14 cellular contexts compared by ENCODE assay signal in genomic region chr11:13336246-13336873, GRCh38. TPM values are rescaled to one million over a fixed set of nuclear protein-coding genes. Genes with fewer than 3 reads are reported as not detected.
A peak's percentile ranks its signal among the peaks of the same experiment; 100 is the strongest.
DNase-seq lines count a peak whose midpoint lies in the region; ATAC-seq and TF ChIP-seq lines count a peak whose summit lies in the region.
"Had no signal": no experiment of that assay in that cellular context is flagged by ENCODE, and none has a peak within 500 bp of the region (broad histone marks: within the 10 kb centered on the region; RNA-seq: fewer than 3 reads in every experiment).

No MANE protein-coding gene starts in this region.

- TF ChIP-seq POLR2A in transverse colon (IDR thresholded peaks at IDR 0.05) = no peak

- TF ChIP-seq CTCF in Panc1 (IDR thresholded peaks at IDR 0.05) (no peak), left ventricle myocardium inferior (IDR thresholded peaks at IDR 0.05; ENCODE audit: borderline replicate concordance) (no peak), transverse colon (IDR thresholded peaks at IDR 0.05) (no peak)

- H3K9me3 ChIP-seq in Panc1 (ENCODE audit: control insufficient read depth, insufficient read depth, low read depth, low read length) (no peaks in the 10 kb centered on the region), left ventricle myocardium inferior (replicated peaks) (no peaks in the 10 kb centered on the region), skeletal muscle tissue (ENCODE audit: control insufficient read depth in 3 of 3, low read length in 3 of 3) (no peaks in the 10 kb centered on the region), transverse colon (no peaks in the 10 kb centered on the region)
- H3K9me3 ChIP-seq: heart right ventricle had no signal

- H3K27ac ChIP-seq in Panc1 (ENCODE audit: low read length) (no peak overlapping the region), left ventricle myocardium inferior (replicated peaks) (no peak overlapping the region), skeletal muscle tissue (ENCODE audit: low read depth, low read length) (no peak overlapping the region), transverse colon (no peak overlapping the region)
- H3K27ac ChIP-seq: heart right ventricle had no signal

- no peak for TF ChIP-seq EP300 in transverse colon (IDR thresholded peaks at IDR 0.05; ENCODE audit: low read depth)

- BruUV-seq in Panc1 (replicated peaks; lab: Mats Ljungman, UMichigan) = no TSS peak

- 91 to 100% methylated on average over 1 to 9 of the region's 9 CpGs for WGBS in transverse colon (ENCODE audit: low coverage in 1 of 2), 2 donors

- H3K36me3 ChIP-seq in Panc1 (ENCODE audit: control insufficient read depth, insufficient read depth, low read length) (no peaks in the 10 kb centered on the region), left ventricle myocardium inferior (no peaks in the 10 kb centered on the region), skeletal muscle tissue (ENCODE audit: control insufficient read depth in 3 of 3, insufficient read depth in 3 of 3, low read length in 3 of 3) (no peaks in the 10 kb centered on the region), transverse colon (no peaks in the 10 kb centered on the region)
- H3K36me3 ChIP-seq: heart right ventricle had no signal

- ATAC-seq in Panc1 = peak; percentile 67

- intact Hi-C loops in Panc1 (cut with micrococcal nuclease; ENCODE audit: unreplicated experiment) (no loop called here), left ventricle myocardium inferior (cut with micrococcal nuclease) (no loop called here), transverse colon (cut with DNase I; ENCODE audit: low total_unique reads) (no loop called here)

- in situ Hi-C loops in Panc1 (cut with HindIII; ENCODE audit: low pct_unique_long_range_greater_than_20kb, low sequenced_read_pairs) = no loop called here
- in situ Hi-C loops in transverse colon (cut with MboI; ENCODE audit: low pct_ligation_motif_present in 1 of 4, low pct_unique_long_range_greater_than_20kb in 1 of 4, low sequenced_read_pairs in 3 of 4) = loop anchor here in 3 of 4 donors (25.0 kb wide), 3 partner anchors 99 to 374 kb away; no protein-coding TSS in a partner anchor

- no peaks in the 10 kb centered on the region for H3K27me3 ChIP-seq in Panc1 (ENCODE audit: control insufficient read depth, insufficient read depth, low read length)
- H3K27me3 ChIP-seq in left ventricle myocardium inferior (ENCODE audit: low read depth) = no peaks in the 10 kb centered on the region
- no peaks in the 10 kb centered on the region for H3K27me3 ChIP-seq in skeletal muscle tissue (ENCODE audit: control insufficient read depth in 3 of 3, insufficient read depth in 3 of 3, low read length in 3 of 3)
- no peaks in the 10 kb centered on the region for H3K27me3 ChIP-seq in transverse colon
- H3K27me3 ChIP-seq: heart right ventricle had no signal

- H3K9ac ChIP-seq in skeletal muscle tissue (ENCODE audit: low read depth in 1 of 3, low read length in 3 of 3) = peak overlapping the region in 2 of 3 donors; percentile 54 to 57

- POLR2A ChIA-PET in Panc1 (lab: Charles Lee) = no interaction called here

- CTCF ChIA-PET in Panc1 (lab: Charles Lee) = no interaction called here

- H3K4me1 ChIP-seq in Panc1 (ENCODE audit: control insufficient read depth, insufficient read depth, low read length) = peaks cover 22% of the 10 kb centered on the region; the same call in 1 of the 2 replicates
- peaks cover 93% of the 10 kb centered on the region for H3K4me1 ChIP-seq in left ventricle myocardium inferior
- H3K4me1 ChIP-seq in skeletal muscle tissue (ENCODE audit: control insufficient read depth in 3 of 3, insufficient read depth in 3 of 3, low read length in 3 of 3) = peaks cover 44 to 63% (median 54%) of the 10 kb centered on the region in 3 donors
- peaks cover 14 to 53% (median 29%) of the 10 kb centered on the region in 4 donors for H3K4me1 ChIP-seq in transverse colon

- no peak overlapping the region for H3K4me3 ChIP-seq in Panc1 (ENCODE audit: low read depth in 2 of 2, low read length in 2 of 2)
- H3K4me3 ChIP-seq in left ventricle myocardium inferior = no peak overlapping the region
- H3K4me3 ChIP-seq in skeletal muscle tissue (ENCODE audit: low read length in 3 of 3) = no peak overlapping the region
- H3K4me3 ChIP-seq in transverse colon = no peak overlapping the region
- H3K4me3 ChIP-seq: heart right ventricle had no signal

- DNase-seq in NCI-H2196 (lab: John Stamatoyannopoulos, UW; ENCODE audit: unreplicated experiment) = peak; percentile 54
- no peak for DNase-seq in NCI-H2196 treated with DMSO at 0.1 percent for 48 hours (lab: John Stamatoyannopoulos, UW; ENCODE audit: unreplicated experiment)
- no peak for DNase-seq in Panc1 (ENCODE audit: low read depth, low spot score)
- peak; percentile 25 for DNase-seq in left ventricle myocardium inferior
- no peak for DNase-seq in cerebellum (ENCODE audit: low spot score)
- no peak for DNase-seq in NCI-H1694 (lab: John Stamatoyannopoulos, UW)
- no peak for DNase-seq in transverse colon
- DNase-seq: activated CD4-positive, alpha-beta T cell treated with anti-CD3 and anti-CD28 coated beads, Interleukin-2, amount 50 U/mL, for 48 hours; heart right ventricle; Kasumi-1; naive B cell; NCI-H2081 treated with DMSO at 0.1 percent for 48 hours; stimulated activated CD4-positive, alpha-beta T cell treated with anti-CD3 and anti-CD28 coated beads, Interleukin-2, amount 100 ng/mL, for 24 hours had no signal

RNA-seq across cellular contexts. Expression of gene BMAL1, which starts 58.8 kb away (rescaled TPM):
- 9.3 TPM for total RNA-seq in Panc1 (2021; ENCODE audit: unreplicated experiment)
- 3.7 TPM for polyA plus RNA-seq in Panc1 (2012; ENCODE audit: insufficient read length)
- 7.1 TPM for total RNA-seq in left ventricle myocardium inferior
- 18.8 TPM for total RNA-seq in skeletal muscle tissue
- total RNA-seq in cerebellum = 49.6 TPM
- 10 to 100 TPM; 20.7 to 48.6 (median 30.8) TPM for total RNA-seq in transverse colon

Comparison
In these comparisons a context has a peak if more than half of its experiments do, and no peak if none do; other contexts are left out.
1. DNase-seq: peak in NCI-H2196 (single experiment) and left ventricle myocardium inferior (single experiment); none in NCI-H2196 treated with DMSO at 0.1 percent for 48 hours (single experiment), Panc1 (single experiment), cerebellum (single experiment), NCI-H1694 (single experiment) and transverse colon (single experiment).